8 cellular contexts compared by ENCODE assay signal in genomic region chr11:114262681-114263509, GRCh38. TPM values are rescaled to one million over a fixed set of nuclear protein-coding genes. Genes with fewer than 3 reads are reported as not detected.
A peak's percentile ranks its signal among the peaks of the same experiment; 100 is the strongest.
DNase-seq lines count a peak whose midpoint lies in the region; ATAC-seq and TF ChIP-seq lines count a peak whose summit lies in the region.

No MANE protein-coding gene starts in this region.

- H3K4me3 Mint-ChIP-seq in CD8-positive, alpha-beta T cell, result no peak overlapping the region

- H3K4me1 ChIP-seq in CD8-positive, alpha-beta T cell (ENCODE audit: insufficient read depth, low read length), result no peaks in the 10 kb centered on the region
- H3K4me1 ChIP-seq in uterus, result no peaks in the 10 kb centered on the region

- peak; percentile 65 for ATAC-seq in CD8-positive, alpha-beta T cell
- ATAC-seq in GM18519 (IDR thresholded peaks at IDR 0.05; ENCODE audit: low FRiP score, unreplicated experiment) (no peak), GM21390 (IDR thresholded peaks at IDR 0.05; ENCODE audit: unreplicated experiment) (no peak)

- H3K9me3 ChIP-seq in CD8-positive, alpha-beta T cell (ENCODE audit: low read length), result no peaks in the 10 kb centered on the region
- H3K9me3 ChIP-seq in uterus, result no peaks in the 10 kb centered on the region

- no peaks in the 10 kb centered on the region for H3K36me3 ChIP-seq in CD8-positive, alpha-beta T cell (ENCODE audit: insufficient read depth, low read length)
- H3K36me3 ChIP-seq in uterus, result no peaks in the 10 kb centered on the region

- TF ChIP-seq POLR2A in uterus (IDR thresholded peaks at IDR 0.05), result no peak

- H3K36me3 Mint-ChIP-seq in CD8-positive, alpha-beta T cell, result no peaks in the 10 kb centered on the region

- no peak overlapping the region for H3K27ac ChIP-seq in CD8-positive, alpha-beta T cell (ENCODE audit: low read depth, low read length)
- H3K27ac ChIP-seq in uterus, result no peak overlapping the region

- CTCF ChIA-PET in CD8-positive, alpha-beta T cell (lab: Charles Lee), result interaction anchor here (0.5 to 11.9 kb wide), 26 partner anchors 9 to 1675 kb away, joined by 3 to 357 read pairs (median 6); partner anchors contain the start of gene ZBTB16
- CTCF ChIA-PET in HEK293T (lab: Yijun Ruan, JAX), result interaction anchor here (0.5 to 6.7 kb wide), 14 partner anchors 12 to 868 kb away, joined by 3 to 56 read pairs (median 5); no protein-coding TSS in a partner anchor

- H3K9me3 Mint-ChIP-seq in CD8-positive, alpha-beta T cell, result no peaks in the 10 kb centered on the region

- H3K4me1 Mint-ChIP-seq in CD8-positive, alpha-beta T cell (ENCODE audit: low read depth), result peaks cover 4% of the 10 kb centered on the region

- no peak overlapping the region for H3K4me3 ChIP-seq in CD8-positive, alpha-beta T cell (ENCODE audit: low read depth, low read length)
- no peak overlapping the region for H3K4me3 ChIP-seq in uterus

- H3K27ac Mint-ChIP-seq in CD8-positive, alpha-beta T cell, result no peak overlapping the region

- POLR2A ChIA-PET in CD8-positive, alpha-beta T cell (lab: Charles Lee), result interaction anchor here (1.1 kb wide), 1 partner anchor 368 kb away, joined by 3 read pairs; no protein-coding TSS in a partner anchor
- POLR2A ChIA-PET in HEK293T (lab: Yijun Ruan, JAX), result no interaction called here

- peak in 1 of 7 experiments; percentile 30 for DNase-seq in CD8-positive, alpha-beta T cell
- DNase-seq in HEK293T (ENCODE audit: extremely low spot score), result peak; percentile 73
- DNase-seq in NCI-H82 treated with DMSO at 0.1 percent for 48 hours (lab: John Stamatoyannopoulos, UW; ENCODE audit: unreplicated experiment), result peak; percentile 9
- DNase-seq in cerebellum (ENCODE audit: low spot score), result peak; percentile 74
- peak; percentile 87 for DNase-seq in left kidney (ENCODE audit: low read depth, low spot score)
- no peak for DNase-seq in uterus

- intact Hi-C loops in CD8-positive, alpha-beta T cell (cut with DNase I, micrococcal nuclease), result loop anchor here (2.0 to 10.0 kb wide), 4 partner anchors 71 to 1678 kb away; no protein-coding TSS in a partner anchor
- intact Hi-C loops in uterus (cut with DNase I; ENCODE audit: low total_unique reads), result loop anchor here (2.0 to 10.0 kb wide), 4 partner anchors 206 to 366 kb away; partner anchors contain the start of gene ZBTB16

- H3K27me3 ChIP-seq in CD8-positive, alpha-beta T cell (ENCODE audit: insufficient read depth, low read length), result no peaks in the 10 kb centered on the region
- H3K27me3 ChIP-seq in uterus, result no peaks in the 10 kb centered on the region

- TF ChIP-seq CTCF in CD8-positive, alpha-beta T cell (IDR thresholded peaks at IDR 0.05), result peak; percentile 42
- TF ChIP-seq CTCF in uterus (IDR thresholded peaks at IDR 0.05), result peak; percentile 55 to 81 (median 76)

- H3K27me3 Mint-ChIP-seq in CD8-positive, alpha-beta T cell (ENCODE audit: low read depth), result no peaks in the 10 kb centered on the region

TF ChIP-seq in HEK293T, 16 proteins besides CTCF, POLR2A, EP300 and RAD21:
- TF ChIP-seq L3MBTL2 (conservative IDR thresholded peaks at IDR 0.05), result no peak
- no peak for TF ChIP-seq FOXM1 (IDR thresholded peaks at IDR 0.05; ENCODE audit: borderline replicate concordance)
- TF ChIP-seq FOXK2 (IDR thresholded peaks at IDR 0.05), result no peak
- no peak for TF ChIP-seq ARNT (IDR thresholded peaks at IDR 0.05)
- no peak for TF ChIP-seq BHLHE40 (IDR thresholded peaks at IDR 0.05; ENCODE audit: borderline replicate concordance)
- TF ChIP-seq HDGF (IDR thresholded peaks at IDR 0.05; ENCODE audit: borderline replicate concordance), result no peak
- no peak for TF ChIP-seq TARDBP (IDR thresholded peaks at IDR 0.05)
- TF ChIP-seq, protein P1, sequence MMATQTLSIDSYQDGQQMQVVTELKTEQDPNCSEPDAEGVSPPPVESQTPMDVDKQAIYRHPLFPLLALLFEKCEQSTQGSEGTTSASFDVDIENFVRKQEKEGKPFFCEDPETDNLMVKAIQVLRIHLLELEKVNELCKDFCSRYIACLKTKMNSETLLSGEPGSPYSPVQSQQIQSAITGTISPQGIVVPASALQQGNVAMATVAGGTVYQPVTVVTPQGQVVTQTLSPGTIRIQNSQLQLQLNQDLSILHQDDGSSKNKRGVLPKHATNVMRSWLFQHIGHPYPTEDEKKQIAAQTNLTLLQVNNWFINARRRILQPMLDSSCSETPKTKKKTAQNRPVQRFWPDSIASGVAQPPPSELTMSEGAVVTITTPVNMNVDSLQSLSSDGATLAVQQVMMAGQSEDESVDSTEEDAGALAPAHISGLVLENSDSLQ (IDR thresholded peaks at IDR 0.05), result no peak
- no peak for TF ChIP-seq SUZ12 (IDR thresholded peaks at IDR 0.05)
- no peak for TF ChIP-seq FOXA1 (IDR thresholded peaks at IDR 0.05)
- TF ChIP-seq ELF4 (IDR thresholded peaks at IDR 0.05), result no peak
- TF ChIP-seq SP1 (IDR thresholded peaks at IDR 0.05), result no peak
- no peak for TF ChIP-seq CTBP1 (IDR thresholded peaks at IDR 0.05; ENCODE audit: borderline replicate concordance)
- TF ChIP-seq LEF1 (IDR thresholded peaks at IDR 0.05; ENCODE audit: borderline replicate concordance), result no peak
- no peak for TF ChIP-seq ZNF384 (IDR thresholded peaks at IDR 0.05)
- no peak for TF ChIP-seq NFRKB (IDR thresholded peaks at IDR 0.05)
TF ChIP-seq in HEK293T: peak in this region for 0.

RNA-seq across cellular contexts. Expression of gene NNMT, which starts 33.3 kb away (rescaled TPM):
- total RNA-seq in CD8-positive, alpha-beta T cell, result not detected
- 0.45 TPM for total RNA-seq in cerebellum
- 100 to 1,000 TPM in 2 of 4 donors, 10 to 100 TPM in 1, 1 to 10 TPM in 1; 4.6 to 362 (median 116) TPM for total RNA-seq in uterus

Comparison
In these comparisons a context has a peak if more than half of its experiments do, and no peak if none do; other contexts are left out.
1. DNase-seq: peak in HEK293T (single experiment), NCI-H82 treated with DMSO at 0.1 percent for 48 hours (single experiment), cerebellum (single experiment) and left kidney (single experiment); none in uterus (0 of 2).